In the genomic region with DNA sequence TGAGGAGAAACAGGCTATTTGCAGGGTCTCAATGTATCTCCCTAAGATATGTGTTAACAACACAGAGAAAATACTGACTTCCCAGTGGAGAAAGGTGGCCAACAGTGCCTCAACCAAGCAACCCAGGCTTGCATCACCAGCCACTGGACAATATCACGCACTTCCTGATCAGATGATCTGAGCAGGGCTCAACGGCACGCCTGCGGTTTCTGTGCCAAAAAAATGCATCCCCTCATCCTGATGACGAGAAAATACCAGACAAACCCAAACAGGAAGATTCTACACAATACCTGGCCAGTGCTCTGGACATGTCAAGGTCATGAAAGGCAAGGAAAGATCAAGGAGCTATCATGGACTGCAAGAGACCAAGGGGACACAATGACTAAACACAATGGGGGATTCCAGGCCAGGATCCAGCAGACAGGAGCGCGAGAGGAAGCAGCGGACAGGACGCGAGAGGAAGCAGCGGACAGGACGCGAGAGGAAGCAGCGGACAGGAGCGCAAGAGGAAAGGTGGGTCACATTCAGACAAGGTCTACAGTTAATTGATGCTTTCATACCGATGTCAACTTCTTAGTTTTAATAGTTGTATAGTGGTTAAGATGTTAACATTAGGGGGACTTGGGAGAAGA, we compare ENCODE assay signal across 25 cellular contexts. TPM values are rescaled to one million over a fixed set of nuclear protein-coding genes. Genes with fewer than 3 reads are reported as not detected.
DNase-seq lines count a peak whose midpoint lies in the region; ATAC-seq and TF ChIP-seq lines count a peak whose summit lies in the region.
"Had no signal": no experiment of that assay in that cellular context is flagged by ENCODE, and none has a peak within 500 bp of the region (broad histone marks: within the 10 kb centered on the region; RNA-seq: fewer than 3 reads in every experiment).

No MANE protein-coding gene starts in this region.

- H3K36me3 ChIP-seq in left ventricle myocardium inferior, result peaks cover 36% of the 10 kb centered on the region
- H3K36me3 ChIP-seq: breast epithelium had no signal

- H3K27ac Mint-ChIP-seq in mesothelial cell of epicardium, result peak overlapping the region; percentile 10
- no peak overlapping the region for H3K27ac Mint-ChIP-seq in progenitor cell of endocrine pancreas
- H3K27ac Mint-ChIP-seq: activated naive CD8-positive, alpha-beta T cell treated with anti-CD3 and anti-CD28 coated beads, Interleukin-2, amount 50 U/mL, for 24 hours; HFFc6 had no signal

- no peak overlapping the region for H3K4me3 ChIP-seq in left ventricle myocardium inferior
- H3K4me3 ChIP-seq: BLaER1, breast epithelium, GM12878, lung had no signal

- peak overlapping the region; percentile 28 for H3K27ac ChIP-seq in left ventricle myocardium inferior (replicated peaks)
- H3K27ac ChIP-seq in caudate nucleus (ENCODE audit: low read depth, low read length), result peak overlapping the region; percentile 23
- H3K27ac ChIP-seq: BLaER1, breast epithelium had no signal

- H3K27me3 Mint-ChIP-seq in mesothelial cell of epicardium (ENCODE audit: low read depth), result no peaks in the 10 kb centered on the region
- no peaks in the 10 kb centered on the region for H3K27me3 Mint-ChIP-seq in progenitor cell of endocrine pancreas
- H3K27me3 Mint-ChIP-seq: activated naive CD8-positive, alpha-beta T cell treated with anti-CD3 and anti-CD28 coated beads, Interleukin-2, amount 50 U/mL, for 24 hours; naive B cell had no signal

- no peaks in the 10 kb centered on the region for H3K9me3 Mint-ChIP-seq in mesothelial cell of epicardium
- H3K9me3 Mint-ChIP-seq in progenitor cell of endocrine pancreas (ENCODE audit: low read depth), result peaks cover 2% of the 10 kb centered on the region
- H3K9me3 Mint-ChIP-seq: activated naive CD8-positive, alpha-beta T cell treated with anti-CD3 and anti-CD28 coated beads, Interleukin-2, amount 50 U/mL, for 24 hours; HFFc6; naive B cell had no signal

- H3K4me3 Mint-ChIP-seq in mesothelial cell of epicardium, result no peak overlapping the region
- H3K4me3 Mint-ChIP-seq in progenitor cell of endocrine pancreas (ENCODE audit: low read depth), result no peak overlapping the region
- H3K4me3 Mint-ChIP-seq: activated naive CD8-positive, alpha-beta T cell treated with anti-CD3 and anti-CD28 coated beads, Interleukin-2, amount 50 U/mL, for 24 hours; HFFc6 had no signal

- H3K27me3 ChIP-seq in left ventricle myocardium inferior (ENCODE audit: low read depth), result no peaks in the 10 kb centered on the region
- H3K27me3 ChIP-seq: BLaER1, breast epithelium had no signal

- H3K36me3 Mint-ChIP-seq in mesothelial cell of epicardium (peaks cover 43% of the 10 kb centered on the region), progenitor cell of endocrine pancreas (ENCODE audit: insufficient read depth) (peaks cover 29% of the 10 kb centered on the region)

- no peak for DNase-seq in left ventricle myocardium inferior
- no peak for DNase-seq in left cardiac atrium
- DNase-seq in caudate nucleus (lab: John Stamatoyannopoulos, UW), result no peak
- DNase-seq in mesothelial cell of epicardium (ENCODE audit: low spot score in 2 of 2, unreplicated experiment in 2 of 2), result no peak
- DNase-seq in AG20443 (ENCODE audit: low spot score), result no peak
- DNase-seq in progenitor cell of endocrine pancreas (ENCODE audit: low spot score, unreplicated experiment), result no peak
- no peak for DNase-seq in posterior vena cava (ENCODE audit: low spot score)
- no peak for DNase-seq in NCI-H128 (lab: John Stamatoyannopoulos, UW; ENCODE audit: unreplicated experiment)
- DNase-seq: activated CD4-positive, CD25-positive, alpha-beta regulatory T cell treated with anti-CD3 and anti-CD28 coated beads, Interleukin-2, amount 50 U/mL, for 72 hours; activated naive CD8-positive, alpha-beta T cell treated with anti-CD3 and anti-CD28 coated beads, Interleukin-2, amount 50 U/mL, for 24 hours; GDM1; HFFc6; naive B cell; NCI-H187 treated with DMSO at 0.1 percent for 48 hours; NCI-H446 treated with DMSO at 0.1 percent for 48 hours; posterior cingulate gyrus; small intestine; stimulated activated CD4-positive, alpha-beta T cell treated with anti-CD3 and anti-CD28 coated beads, Interleukin-4, amount 100 ng/mL, for 4 hours; substantia nigra had no signal

- no peaks in the 10 kb centered on the region for H3K9me3 ChIP-seq in left ventricle myocardium inferior (replicated peaks)
- H3K9me3 ChIP-seq: breast epithelium had no signal

- no peak for TF ChIP-seq CTCF in left ventricle myocardium inferior (IDR thresholded peaks at IDR 0.05; ENCODE audit: borderline replicate concordance)
- TF ChIP-seq CTCF in mesothelial cell of epicardium (IDR thresholded peaks at IDR 0.05; ENCODE audit: unreplicated experiment), result no peak
- TF ChIP-seq CTCF in progenitor cell of endocrine pancreas (IDR thresholded peaks at IDR 0.05; ENCODE audit: unreplicated experiment), result no peak

- peaks cover 34% of the 10 kb centered on the region for H3K4me1 ChIP-seq in left ventricle myocardium inferior
- H3K4me1 ChIP-seq: breast epithelium had no signal

- H3K4me1 Mint-ChIP-seq in mesothelial cell of epicardium, result peaks cover 19% of the 10 kb centered on the region
- H3K4me1 Mint-ChIP-seq in progenitor cell of endocrine pancreas (ENCODE audit: low read depth), result no peaks in the 10 kb centered on the region

- no peak for ATAC-seq in left cardiac atrium
- ATAC-seq: activated naive CD8-positive, alpha-beta T cell treated with anti-CD3 and anti-CD28 coated beads, Interleukin-2, amount 50 U/mL, for 24 hours; esophagus mucosa; GM12878; Right ventricle myocardium inferior had no signal

- intact Hi-C loops in left ventricle myocardium inferior (cut with micrococcal nuclease), result no loop called here
- intact Hi-C loops in left cardiac atrium (cut with DNase I), result no loop called here
- intact Hi-C loops in posterior vena cava (cut with DNase I), result no loop called here

RNA-seq across cellular contexts. Expression of a gene that starts 51.1 kb away (rescaled TPM):
- 43.0 TPM for total RNA-seq in left ventricle myocardium inferior
- total RNA-seq in left cardiac atrium, result 10 to 100 TPM; 47.4 to 52.2 TPM
- total RNA-seq in mesothelial cell of epicardium, result 54.8 to 57.1 TPM (median 57.1 TPM) in 3 replicates
- total RNA-seq in progenitor cell of endocrine pancreas, result 65.4 and 68.6 TPM in 2 replicates
- 10 to 100 TPM; 59.8 to 65.8 TPM for total RNA-seq in posterior vena cava
